In the genomic region with DNA sequence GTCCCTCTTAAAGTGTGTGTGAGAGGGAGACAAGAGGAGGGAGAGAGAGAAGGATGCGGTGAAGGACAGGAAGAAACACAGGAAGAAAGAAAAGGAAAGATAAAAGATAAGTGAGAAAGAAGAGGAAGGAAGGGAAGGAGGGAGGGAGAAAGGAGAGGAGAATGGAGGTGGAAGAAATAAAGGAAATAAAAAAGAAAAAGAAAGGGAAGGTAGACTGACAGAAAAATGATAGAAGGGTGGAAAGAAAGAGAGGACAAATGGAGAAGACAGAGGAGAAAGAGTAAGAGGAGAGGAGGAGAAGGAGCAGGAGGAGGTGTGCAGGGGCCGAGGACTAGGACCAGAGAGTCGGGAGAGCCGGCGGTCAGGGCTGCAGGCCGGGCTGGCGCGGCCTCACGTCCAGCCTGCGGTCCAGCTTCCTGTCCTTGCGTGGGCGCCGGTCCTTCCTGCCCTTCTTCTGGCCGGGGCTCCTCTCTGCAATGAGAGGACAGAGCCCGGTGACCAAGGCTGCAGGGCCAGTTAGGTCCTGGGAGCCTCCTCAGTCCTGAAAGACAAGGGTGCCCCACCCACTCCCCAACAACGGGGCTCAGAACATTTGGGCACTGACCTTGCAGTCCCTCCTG, we compare ENCODE assay signal across 33 cellular contexts. TPM values are rescaled to one million over a fixed set of nuclear protein-coding genes. Genes with fewer than 3 reads are reported as not detected.
"Had no signal": no experiment of that assay in that cellular context is flagged by ENCODE, and none has a peak within 500 bp of the region (broad histone marks: within the 10 kb centered on the region; RNA-seq: fewer than 3 reads in every experiment).

No MANE protein-coding gene starts in this region.

- DNase-seq: activated CD4-positive, alpha-beta memory T cell treated with anti-CD3 and anti-CD28 coated beads, Interleukin-2, amount 10 ng/mL, durations not matched to agents 7 days and 5 days; activated CD4-positive, alpha-beta T cell treated with anti-CD3 and anti-CD28 coated beads for 36 hours; activated CD4-positive, alpha-beta T cell treated with anti-CD3 and anti-CD28 coated beads, Interleukin-2, amount 10 ng/mL, durations not matched to agents 24 days and 14 days; activated CD4-positive, alpha-beta T cell treated with anti-CD3 and anti-CD28 coated beads, Interleukin-2, amount 50 U/mL, for 4 hours; activated CD4-positive, CD25-positive, alpha-beta regulatory T cell; activated CD4-positive, CD25-positive, alpha-beta regulatory T cell treated with anti-CD3 and anti-CD28 coated beads, Interleukin-2, amount 50 U/mL, for 72 hours; activated CD8-positive, alpha-beta memory T cell treated with anti-CD3 and anti-CD28 coated beads, Interleukin-2, amount 50 U/mL, for 48 hours; activated gamma-delta T cell; activated naive CD4-positive, alpha-beta T cell; activated naive CD4-positive, alpha-beta T cell treated with anti-CD3 and anti-CD28 coated beads, Interleukin-2, amount 10 ng/mL, durations not matched to agents 7 days and 5 days; activated T-cell treated with anti-CD3 and anti-CD28 coated beads for 4 hours; activated T-cell treated with anti-CD3 and anti-CD28 coated beads, Interleukin-2, amount 50 U/mL, for 24 hours; activated T-cell treated with anti-CD3 and anti-CD28 coated beads, Interleukin-2, amount 50 U/mL, for 72 hours; adrenal gland; amygdala; aorta; body of pancreas; caudate nucleus; colonic mucosa; effector CD8-positive, alpha-beta T cell; esophagus squamous epithelium; foreskin melanocyte; heart right ventricle; T-helper 2 cell had no signal

- H3K4me3 Mint-ChIP-seq: activated CD4-positive, alpha-beta memory T cell treated with anti-CD3 and anti-CD28 coated beads, Interleukin-2, amount 10 ng/mL, durations not matched to agents 7 days and 5 days; activated CD4-positive, alpha-beta T cell treated with anti-CD3 and anti-CD28 coated beads for 36 hours; activated CD4-positive, alpha-beta T cell treated with anti-CD3 and anti-CD28 coated beads, Interleukin-2, amount 10 ng/mL, durations not matched to agents 24 days and 14 days; activated naive CD4-positive, alpha-beta T cell treated with anti-CD3 and anti-CD28 coated beads, Interleukin-2, amount 10 ng/mL, durations not matched to agents 7 days and 5 days; activated T-cell treated with anti-CD3 and anti-CD28 coated beads, Interleukin-2, amount 50 U/mL, for 24 hours; activated T-cell treated with anti-CD3 and anti-CD28 coated beads, Interleukin-2, amount 50 U/mL, for 72 hours had no signal

- H3K9me3 Mint-ChIP-seq: activated CD4-positive, alpha-beta memory T cell treated with anti-CD3 and anti-CD28 coated beads, Interleukin-2, amount 10 ng/mL, durations not matched to agents 7 days and 5 days; activated CD4-positive, alpha-beta T cell treated with anti-CD3 and anti-CD28 coated beads, Interleukin-2, amount 10 ng/mL, durations not matched to agents 24 days and 14 days; activated naive CD4-positive, alpha-beta T cell treated with anti-CD3 and anti-CD28 coated beads, Interleukin-2, amount 10 ng/mL, durations not matched to agents 7 days and 5 days; activated naive CD4-positive, alpha-beta T cell treated with anti-CD3 and anti-CD28 coated beads, Interleukin-2, amount 50 U/mL, for 72 hours; activated T-cell treated with anti-CD3 and anti-CD28 coated beads, Interleukin-2, amount 50 U/mL, for 24 hours; activated T-cell treated with anti-CD3 and anti-CD28 coated beads, Interleukin-2, amount 50 U/mL, for 72 hours had no signal

- ATAC-seq: activated CD4-positive, alpha-beta T cell treated with anti-CD3 and anti-CD28 coated beads for 36 hours; activated naive CD4-positive, alpha-beta T cell treated with anti-CD3 and anti-CD28 coated beads, Interleukin-2, amount 50 U/mL, for 72 hours; activated T-cell treated with anti-CD3 and anti-CD28 coated beads, Interleukin-2, amount 50 U/mL, for 72 hours; body of pancreas; gastroesophageal sphincter; heart right ventricle had no signal

- H3K36me3 Mint-ChIP-seq: activated naive CD4-positive, alpha-beta T cell treated with anti-CD3 and anti-CD28 coated beads, Interleukin-2, amount 10 ng/mL, durations not matched to agents 7 days and 5 days; activated naive CD4-positive, alpha-beta T cell treated with anti-CD3 and anti-CD28 coated beads, Interleukin-2, amount 50 U/mL, for 72 hours had no signal

- H3K4me1 Mint-ChIP-seq: activated CD4-positive, alpha-beta memory T cell treated with anti-CD3 and anti-CD28 coated beads, Interleukin-2, amount 10 ng/mL, durations not matched to agents 7 days and 5 days; activated CD4-positive, alpha-beta T cell treated with anti-CD3 and anti-CD28 coated beads for 36 hours; activated naive CD4-positive, alpha-beta T cell treated with anti-CD3 and anti-CD28 coated beads, Interleukin-2, amount 10 ng/mL, durations not matched to agents 7 days and 5 days had no signal

- H3K4me3 ChIP-seq: adrenal gland, body of pancreas, colonic mucosa, esophagus squamous epithelium, gastroesophageal sphincter, heart right ventricle had no signal

- H3K27ac ChIP-seq: adrenal gland, body of pancreas, colonic mucosa, epithelial cell of prostate, esophagus squamous epithelium, gastroesophageal sphincter, heart right ventricle had no signal

- H3K27ac Mint-ChIP-seq: activated CD4-positive, alpha-beta memory T cell treated with anti-CD3 and anti-CD28 coated beads, Interleukin-2, amount 10 ng/mL, durations not matched to agents 7 days and 5 days; activated CD4-positive, alpha-beta T cell treated with anti-CD3 and anti-CD28 coated beads for 36 hours; activated CD4-positive, alpha-beta T cell treated with anti-CD3 and anti-CD28 coated beads, Interleukin-2, amount 10 ng/mL, durations not matched to agents 24 days and 14 days; activated naive CD4-positive, alpha-beta T cell treated with anti-CD3 and anti-CD28 coated beads, Interleukin-2, amount 10 ng/mL, durations not matched to agents 7 days and 5 days; activated T-cell treated with anti-CD3 and anti-CD28 coated beads, Interleukin-2, amount 50 U/mL, for 24 hours; activated T-cell treated with anti-CD3 and anti-CD28 coated beads, Interleukin-2, amount 50 U/mL, for 72 hours had no signal

- H3K27me3 ChIP-seq: colonic mucosa had no signal

- H3K36me3 ChIP-seq: adrenal gland, colonic mucosa, esophagus squamous epithelium, gastroesophageal sphincter, heart right ventricle had no signal

RNA-seq across cellular contexts. Expression of gene RSPO4, which starts 42.0 kb away (rescaled TPM):
- total RNA-seq: activated CD4-positive, alpha-beta memory T cell treated with anti-CD3 and anti-CD28 coated beads, Interleukin-2, amount 10 ng/mL, durations not matched to agents 7 days and 5 days; activated CD4-positive, alpha-beta T cell treated with anti-CD3 and anti-CD28 coated beads for 36 hours; activated CD4-positive, alpha-beta T cell treated with anti-CD3 and anti-CD28 coated beads, Interleukin-2, amount 10 ng/mL, durations not matched to agents 24 days and 14 days; activated naive CD4-positive, alpha-beta T cell treated with anti-CD3 and anti-CD28 coated beads, Interleukin-2, amount 50 U/mL, for 72 hours; body of pancreas; dermis microvascular lymphatic vessel endothelial cell; endothelial cell of umbilical vein; fibroblast of lung; fibroblast of villous mesenchyme; glomerular endothelial cell; T-helper 1 cell treated with Interleukin-12 subunit alpha and Interleukin-12 subunit beta and Interleukin-4 antibody, amounts not matched to agents 30 ng/mL and 1 ng/mL, for 36 hours had no signal

RNA-seq across cellular contexts. Expression of gene ANGPT4, which starts 44.0 kb away (rescaled TPM):
- total RNA-seq: activated CD4-positive, alpha-beta memory T cell treated with anti-CD3 and anti-CD28 coated beads, Interleukin-2, amount 10 ng/mL, durations not matched to agents 7 days and 5 days; activated CD4-positive, alpha-beta T cell treated with anti-CD3 and anti-CD28 coated beads for 36 hours; activated CD4-positive, alpha-beta T cell treated with anti-CD3 and anti-CD28 coated beads, Interleukin-2, amount 10 ng/mL, durations not matched to agents 24 days and 14 days; activated T-cell treated with anti-CD3 and anti-CD28 coated beads, Interleukin-2, amount 50 U/mL, for 72 hours; dermis microvascular lymphatic vessel endothelial cell; endothelial cell of umbilical vein; fibroblast of villous mesenchyme; glomerular endothelial cell; T-helper 1 cell treated with Interleukin-12 subunit alpha and Interleukin-12 subunit beta and Interleukin-4 antibody, amounts not matched to agents 30 ng/mL and 1 ng/mL, for 36 hours had no signal
